ENCODE assay signal across 8 cellular contexts in the genomic region with DNA sequence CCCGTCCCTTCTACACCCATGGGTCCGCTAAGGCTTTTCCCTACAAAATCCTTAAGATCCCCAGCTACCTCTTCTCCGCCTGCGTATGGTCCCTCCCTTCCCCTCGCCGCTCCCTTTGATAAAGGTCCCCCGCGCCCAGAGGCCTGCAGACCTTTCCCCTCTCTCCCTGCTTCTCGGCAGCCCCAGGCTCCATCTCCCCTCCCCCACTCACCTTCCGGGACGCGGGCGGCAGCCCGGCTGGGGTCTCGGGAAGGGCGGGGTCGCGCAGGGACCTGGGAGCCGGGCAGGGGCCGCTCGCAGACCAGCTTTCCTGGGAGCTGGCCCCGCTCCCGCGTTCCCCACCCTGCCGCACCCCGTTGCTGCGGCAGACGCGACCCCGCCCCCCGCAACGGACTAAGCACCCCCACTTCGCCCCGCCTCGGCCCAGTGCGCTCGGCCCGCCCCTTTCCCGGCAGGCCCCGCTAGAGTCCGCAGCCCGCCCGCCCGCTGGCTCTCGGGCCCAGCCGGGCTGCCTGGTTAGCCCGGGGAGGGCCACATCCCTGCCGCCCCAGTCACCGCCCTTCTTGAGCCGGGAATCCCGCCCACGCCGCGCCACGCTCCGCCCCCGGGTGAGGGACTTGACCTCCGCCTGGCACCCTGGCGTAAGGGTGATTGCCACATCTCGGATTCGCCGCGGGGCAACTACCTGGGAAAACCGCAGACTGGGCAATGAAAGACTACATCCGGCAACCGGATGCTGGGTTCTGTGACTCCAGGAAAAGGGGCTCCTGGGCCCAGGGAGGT. TPM values are rescaled to one million over a fixed set of nuclear protein-coding genes. Genes with fewer than 3 reads are reported as not detected.
DNase-seq lines count a peak whose midpoint lies in the region; ATAC-seq and TF ChIP-seq lines count a peak whose summit lies in the region.

A gene with protein sequence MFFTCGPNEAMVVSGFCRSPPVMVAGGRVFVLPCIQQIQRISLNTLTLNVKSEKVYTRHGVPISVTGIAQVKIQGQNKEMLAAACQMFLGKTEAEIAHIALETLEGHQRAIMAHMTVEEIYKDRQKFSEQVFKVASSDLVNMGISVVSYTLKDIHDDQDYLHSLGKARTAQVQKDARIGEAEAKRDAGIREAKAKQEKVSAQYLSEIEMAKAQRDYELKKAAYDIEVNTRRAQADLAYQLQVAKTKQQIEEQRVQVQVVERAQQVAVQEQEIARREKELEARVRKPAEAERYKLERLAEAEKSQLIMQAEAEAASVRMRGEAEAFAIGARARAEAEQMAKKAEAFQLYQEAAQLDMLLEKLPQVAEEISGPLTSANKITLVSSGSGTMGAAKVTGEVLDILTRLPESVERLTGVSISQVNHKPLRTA (minus strand): TSS at position 372 of the 783 bp plus-strand sequence. CDS start 498 bp downstream, outside the sequence.

- under 1% methylated on average over 66 of the region's 66 CpGs for WGBS in HUES64

- H3K9me3 ChIP-seq in HUES64 (ENCODE audit: insufficient read depth, low read depth, low read length) (no peaks in the 10 kb centered on the region), mucosa of descending colon (no peaks in the 10 kb centered on the region)

- peak; percentile 66 for ATAC-seq in GM21367 (IDR thresholded peaks at IDR 0.05; ENCODE audit: unreplicated experiment)
- peak; percentile 81 for ATAC-seq in mucosa of descending colon

- H3K36me3 ChIP-seq in HUES64 (ENCODE audit: insufficient read depth, low read length) (peaks cover 37% of the 10 kb centered on the region), mucosa of descending colon (ENCODE audit: low read depth) (peaks cover 5% of the 10 kb centered on the region)

- H3K4me3 ChIP-seq in HUES64 (ENCODE audit: low read length) (peak within 1 kb of the TSS; percentile 70), epithelial cell of esophagus (ENCODE audit: low read length) (peak within 1 kb of the TSS; percentile 97), mucosa of descending colon (peak within 1 kb of the TSS; percentile 71)

- DNase-seq in COLO829 (ENCODE audit: low spot score) (peak; percentile 90), OCI-M2 (lab: John Stamatoyannopoulos, UW; ENCODE audit: unreplicated experiment) (peak; percentile 54), activated T-cell treated with anti-CD3 and anti-CD28 coated beads for 4 hours (peak; percentile 92), epithelial cell of esophagus (ENCODE audit: low read depth) (peak; percentile 99), mucosa of descending colon (peak; percentile 99 to 100 (median 99))
- peak; percentile 72 for DNase-seq in stimulated activated CD8-positive, alpha-beta memory T cell treated with anti-CD3 and anti-CD28 coated beads, Interleukin-4, amount 100 ng/mL, for 1 hour (ENCODE audit: low read depth in 2 of 2, low spot score in 1 of 2)

- H3K4me1 ChIP-seq in HUES64 (ENCODE audit: insufficient read depth, low read length) (peaks cover 12% of the 10 kb centered on the region), mucosa of descending colon (ENCODE audit: low read depth) (peaks cover 34% of the 10 kb centered on the region)

- intact Hi-C loops in mucosa of descending colon (cut with DNase I, micrococcal nuclease) = loop anchor here (10.0 kb wide), 2 partner anchors 82 to 142 kb away; a partner anchor contains a TSS

- peak within 1 kb of the TSS; percentile 74 for H3K9ac ChIP-seq in HUES64 (ENCODE audit: low read depth, low read length)

- TF ChIP-seq CTCF in epithelial cell of esophagus (IDR thresholded peaks at IDR 0.05; ENCODE audit: insufficient read depth, low read depth, low read length, missing control alignments) (no peak), mucosa of descending colon (IDR thresholded peaks at IDR 0.05) (peak; percentile 7)

- peak within 1 kb of the TSS; percentile 76 for H3K27ac ChIP-seq in HUES64 (ENCODE audit: low read depth, low read length)

- H3K27me3 ChIP-seq in HUES64 (ENCODE audit: insufficient read depth, low read length) = peaks cover 4% of the 10 kb centered on the region; the same call in 1 of the 2 replicates

RNA-seq across cellular contexts. Expression of the gene that starts here (rescaled TPM):
- polyA plus RNA-seq in HUES64 (2013, experiment 1 of 2) = 81.5 TPM
- polyA plus RNA-seq in HUES64 (2013, experiment 2 of 2) = 90.9 TPM
- total RNA-seq in mucosa of descending colon = 100 to 1,000 TPM; 133 to 175 (median 152) TPM

Comparison
In these comparisons a context has a peak if more than half of its experiments do, and no peak if none do; other contexts are left out.
1. Peak in every context shown above with its lines: DNase-seq, ATAC-seq, H3K4me3 ChIP-seq and H3K27ac ChIP-seq.